27 cellular contexts compared by ENCODE assay signal in the genomic region with DNA sequence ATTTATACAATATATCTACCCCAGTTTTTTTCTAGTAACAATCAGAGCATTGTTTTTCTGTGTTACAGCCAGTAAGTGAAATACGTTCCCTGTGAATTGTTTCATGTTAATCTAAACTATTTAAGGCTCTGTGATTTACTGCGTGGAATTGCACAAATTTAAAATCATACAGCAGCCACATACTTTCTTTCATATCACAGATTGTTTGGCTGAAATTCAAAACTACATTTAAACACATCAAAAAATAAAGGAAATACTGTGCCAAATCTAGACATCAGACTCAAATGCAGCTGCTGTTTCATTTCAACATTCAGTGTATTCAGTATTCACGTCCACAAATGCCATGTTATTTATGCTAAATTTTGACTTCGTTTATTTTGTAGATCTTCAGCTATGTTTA.
"Had no signal": no experiment of that assay in that cellular context is flagged by ENCODE, and none has a peak within 500 bp of the region (broad histone marks: within the 10 kb centered on the region; RNA-seq: fewer than 3 reads in every experiment).

No MANE protein-coding gene starts in this region.

- H3K4me3 ChIP-seq: gastroesophageal sphincter, hepatocyte, left lung, mucosa of descending colon, right atrium auricular region, skin epidermis, transverse colon, vagina had no signal

- H3K36me3 Mint-ChIP-seq: memory B cell; naive thymus-derived CD8-positive, alpha-beta T cell had no signal

- H3K4me1 ChIP-seq: left lung, transverse colon, vagina had no signal

- H3K27ac ChIP-seq: gastroesophageal sphincter, hepatocyte, left lung, right atrium auricular region, skin epidermis, transverse colon, vagina had no signal

- H3K9me3 ChIP-seq: gastroesophageal sphincter, left lung, mucosa of descending colon, right atrium auricular region, transverse colon, vagina had no signal

- H3K27me3 Mint-ChIP-seq: memory B cell; naive thymus-derived CD8-positive, alpha-beta T cell had no signal

- H3K27ac Mint-ChIP-seq: memory B cell; naive thymus-derived CD8-positive, alpha-beta T cell had no signal

- ATAC-seq: gastroesophageal sphincter; left lung; mucosa of descending colon; naive thymus-derived CD8-positive, alpha-beta T cell had no signal

- H3K4me3 Mint-ChIP-seq: memory B cell; naive thymus-derived CD8-positive, alpha-beta T cell had no signal

- H3K36me3 ChIP-seq: left lung, transverse colon, vagina had no signal

- H3K4me1 Mint-ChIP-seq: memory B cell; naive thymus-derived CD8-positive, alpha-beta T cell had no signal

- H3K27me3 ChIP-seq: gastroesophageal sphincter, hepatocyte, left lung, right atrium auricular region, transverse colon, vagina had no signal

- H3K79me2 ChIP-seq: hepatocyte had no signal

- H2AFZ ChIP-seq: hepatocyte had no signal

- DNase-seq: activated CD4-positive, alpha-beta T cell treated with anti-CD3 and anti-CD28 coated beads for 1 hour; activated CD4-positive, alpha-beta T cell treated with anti-CD3 and anti-CD28 coated beads, Interleukin-2, amount 50 U/mL, for 4 hours; activated effector memory CD4-positive, alpha-beta T cell treated with Interleukin-2 at 50 U/mL for 16 hours; activated naive CD4-positive, alpha-beta T cell treated with anti-CD3 and anti-CD28 coated beads, Interleukin-2, amount 50 U/mL, for 16 hours; amniotic stem cell; caudate nucleus; cortex of kidney; effector CD8-positive, alpha-beta T cell; kidney; left lung; mucosa of descending colon; naive thymus-derived CD8-positive, alpha-beta T cell; posterior cingulate gyrus; stimulated activated CD4-positive, alpha-beta T cell treated with anti-CD3 and anti-CD28 coated beads, Interleukin-15, amount 100 ng/mL, for 24 hours; stimulated activated CD4-positive, alpha-beta T cell treated with anti-CD3 and anti-CD28 coated beads, Interleukin-4, amount 100 ng/mL, for 4 hours; stimulated activated CD8-positive, alpha-beta memory T cell treated with anti-CD3 and anti-CD28 coated beads, Interleukin-4, amount 100 ng/mL, for 48 hours; stimulated activated naive CD4-positive, alpha-beta T cell treated with Interleukin-2 at 50 U/mL for 16 hours; substantia nigra; T-helper 1 cell; T1000; transverse colon had no signal

- H3K4me2 ChIP-seq: hepatocyte had no signal
